In the genomic region with DNA sequence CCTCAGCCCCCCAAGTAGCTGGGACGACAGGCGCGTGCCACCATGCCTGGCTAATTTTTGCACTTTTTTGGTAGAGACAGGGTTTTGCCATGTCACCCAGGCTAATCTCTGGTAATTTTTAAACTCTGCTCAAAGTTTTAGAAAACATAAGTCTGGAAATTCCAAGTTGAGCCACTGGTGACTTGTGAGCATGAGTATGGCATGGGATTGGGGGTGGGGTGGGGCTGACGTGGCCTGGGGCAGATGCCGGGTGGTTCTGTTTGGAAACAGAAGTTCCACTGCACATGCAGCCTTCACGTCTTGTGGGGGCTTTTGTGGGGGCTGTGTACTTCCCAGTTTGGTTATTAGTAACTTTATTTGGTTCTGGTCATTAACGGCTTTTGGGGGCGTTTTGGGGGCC, we compare ENCODE assay signal across 15 cellular contexts.
DNase-seq lines count a peak whose midpoint lies in the region; ATAC-seq and TF ChIP-seq lines count a peak whose summit lies in the region.
"Had no signal": no experiment of that assay in that cellular context is flagged by ENCODE, and none has a peak within 500 bp of the region (broad histone marks: within the 10 kb centered on the region; RNA-seq: fewer than 3 reads in every experiment).

No MANE protein-coding gene starts in this region.

- H3K27me3 Mint-ChIP-seq in HFFc6 (ENCODE audit: insufficient read depth) (no peaks in the 10 kb centered on the region; the same call in 1 of the 2 replicates), neural crest cell (ENCODE audit: low read depth) (no peaks in the 10 kb centered on the region)
- no peaks in the 10 kb centered on the region for H3K27me3 Mint-ChIP-seq in dendritic cell treated with granulocyte-macrophage colony-stimulating factor and Interleukin-4, amounts not matched to agents 40 ng/mL and 50 ng/mL, for 4 days

- ATAC-seq in HG03196 (IDR thresholded peaks at IDR 0.05; ENCODE audit: unreplicated experiment): no peak
- ATAC-seq in GM18498 (IDR thresholded peaks at IDR 0.05; ENCODE audit: unreplicated experiment): no peak
- ATAC-seq in GM18519 (IDR thresholded peaks at IDR 0.05; ENCODE audit: low FRiP score, unreplicated experiment): no peak
- ATAC-seq: lower lobe of right lung had no signal

- POLR2A ChIA-PET in AG04450 (lab: Yijun Ruan, JAX): no interaction called here

- H3K27ac Mint-ChIP-seq in HFFc6 (peak overlapping the region; percentile 77), neural crest cell (ENCODE audit: unreplicated experiment) (peak overlapping the region; percentile 58)
- H3K27ac Mint-ChIP-seq in dendritic cell treated with granulocyte-macrophage colony-stimulating factor and Interleukin-4, amounts not matched to agents 40 ng/mL and 50 ng/mL, for 4 days: peak overlapping the region; percentile 60

- DNase-seq in AG04450 (ENCODE audit: low read depth, low spot score): no peak
- peak; percentile 23 for DNase-seq in HFFc6
- DNase-seq in neural crest cell (ENCODE audit: low read depth, low spot score): no peak
- no peak for DNase-seq in NOMO-1 treated with DMSO at 0.1 percent for 48 hours (lab: John Stamatoyannopoulos, UW; ENCODE audit: unreplicated experiment)
- DNase-seq: activated CD4-positive, alpha-beta T cell treated with anti-CD3 and anti-CD28 coated beads for 1 hour; GOT3; hippocampal formation; lower lobe of right lung; NCI-H2107; stimulated activated CD4-positive, alpha-beta T cell treated with anti-CD3 and anti-CD28 coated beads, Interleukin-12 subunit alpha, Interleukin-12 subunit beta, amount 100 ng/mL, for 4 hours; SW 1271 had no signal

- peaks cover 49% of the 10 kb centered on the region for H3K4me1 Mint-ChIP-seq in HFFc6 (ENCODE audit: low read depth)
- peaks cover 93% of the 10 kb centered on the region for H3K4me1 Mint-ChIP-seq in dendritic cell treated with granulocyte-macrophage colony-stimulating factor and Interleukin-4, amounts not matched to agents 40 ng/mL and 50 ng/mL, for 4 days (ENCODE audit: low read depth)
- H3K4me1 Mint-ChIP-seq in neural crest cell: peaks cover 33% of the 10 kb centered on the region

- TF ChIP-seq CTCF in AG04450 (IDR thresholded peaks at IDR 0.05; ENCODE audit: low read depth, low read length): no peak
- TF ChIP-seq CTCF in HFFc6 (IDR thresholded peaks at IDR 0.05): no peak
- TF ChIP-seq CTCF in neural crest cell (conservative IDR thresholded peaks at IDR 0.05): no peak

- intact Hi-C loops in dendritic cell treated with granulocyte-macrophage colony-stimulating factor and Interleukin-4, amounts not matched to agents 40 ng/mL and 50 ng/mL, for 4 days (cut with micrococcal nuclease): no loop called here

- no peak overlapping the region for H3K4me3 ChIP-seq in AG04450 (ENCODE audit: low read depth, low read length)
- H3K4me3 ChIP-seq: lower lobe of right lung had no signal

- CTCF ChIA-PET in AG04450 (lab: Charles Lee): interaction anchor here (0.8 to 1.6 kb wide), 2 partner anchors 14 to 113 kb away, joined by 3 read pairs; no protein-coding TSS in a partner anchor

- H3K4me3 Mint-ChIP-seq in HFFc6: no peak overlapping the region
- H3K4me3 Mint-ChIP-seq in dendritic cell treated with granulocyte-macrophage colony-stimulating factor and Interleukin-4, amounts not matched to agents 40 ng/mL and 50 ng/mL, for 4 days: no peak overlapping the region
- no peak overlapping the region for H3K4me3 Mint-ChIP-seq in neural crest cell

- H3K27ac ChIP-seq in AG04450 (ENCODE audit: low read depth, low read length): peak overlapping the region; percentile 31
- H3K27ac ChIP-seq: lower lobe of right lung had no signal

- no peaks in the 10 kb centered on the region for H3K9me3 ChIP-seq in AG04450 (ENCODE audit: control insufficient read depth, insufficient read depth, low read length)
- H3K9me3 ChIP-seq: lower lobe of right lung had no signal

- H3K36me3 Mint-ChIP-seq in HFFc6 (ENCODE audit: low read depth): no peaks in the 10 kb centered on the region
- peaks cover 67% of the 10 kb centered on the region for H3K36me3 Mint-ChIP-seq in dendritic cell treated with granulocyte-macrophage colony-stimulating factor and Interleukin-4, amounts not matched to agents 40 ng/mL and 50 ng/mL, for 4 days (ENCODE audit: low read depth)
- H3K36me3 Mint-ChIP-seq in neural crest cell (ENCODE audit: low read depth): no peaks in the 10 kb centered on the region

- H3K27me3 ChIP-seq in AG04450 (ENCODE audit: control insufficient read depth, insufficient read depth, low read length): no peaks in the 10 kb centered on the region

- H3K9me3 Mint-ChIP-seq in HFFc6 (no peaks in the 10 kb centered on the region), neural crest cell (no peaks in the 10 kb centered on the region)
- no peaks in the 10 kb centered on the region for H3K9me3 Mint-ChIP-seq in dendritic cell treated with granulocyte-macrophage colony-stimulating factor and Interleukin-4, amounts not matched to agents 40 ng/mL and 50 ng/mL, for 4 days
